ENCODE assay signal across 1 cellular context in the genomic region with DNA sequence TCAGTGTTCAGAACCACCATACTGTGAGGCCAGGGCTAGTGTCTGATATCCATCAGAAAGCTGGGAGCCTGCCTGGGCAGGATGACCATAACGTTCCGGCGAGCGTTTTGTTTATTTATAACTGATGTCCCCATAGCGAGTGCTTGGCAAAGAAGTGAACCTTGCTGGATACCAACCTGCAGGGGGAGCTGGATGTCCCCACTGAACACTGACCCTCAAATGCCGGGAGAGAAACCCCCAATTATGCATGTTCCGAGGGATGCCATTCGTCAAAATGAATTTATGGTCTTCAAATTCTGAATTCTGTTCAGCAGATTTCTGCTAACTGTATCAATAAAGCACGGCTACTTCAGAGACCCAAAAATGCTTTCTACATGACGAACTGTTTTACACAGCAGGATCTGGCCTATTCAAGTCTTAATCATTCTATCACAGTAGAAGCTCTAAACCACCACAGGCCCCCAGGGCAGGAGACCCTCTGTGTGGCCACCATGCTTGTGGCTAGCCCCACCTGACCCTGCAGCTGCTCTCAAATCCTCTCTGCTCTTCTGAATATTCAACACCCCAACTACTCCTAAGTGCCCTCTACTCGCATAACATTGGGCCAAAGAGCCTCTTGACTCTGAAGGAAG.
TF ChIP-seq lines count a peak whose summit lies in the region.

No MANE protein-coding gene starts in this region.

TF ChIP-seq in liver, 16 proteins besides CTCF, POLR2A, EP300 and RAD21 (continued from another document):
- TF ChIP-seq, protein P1, sequence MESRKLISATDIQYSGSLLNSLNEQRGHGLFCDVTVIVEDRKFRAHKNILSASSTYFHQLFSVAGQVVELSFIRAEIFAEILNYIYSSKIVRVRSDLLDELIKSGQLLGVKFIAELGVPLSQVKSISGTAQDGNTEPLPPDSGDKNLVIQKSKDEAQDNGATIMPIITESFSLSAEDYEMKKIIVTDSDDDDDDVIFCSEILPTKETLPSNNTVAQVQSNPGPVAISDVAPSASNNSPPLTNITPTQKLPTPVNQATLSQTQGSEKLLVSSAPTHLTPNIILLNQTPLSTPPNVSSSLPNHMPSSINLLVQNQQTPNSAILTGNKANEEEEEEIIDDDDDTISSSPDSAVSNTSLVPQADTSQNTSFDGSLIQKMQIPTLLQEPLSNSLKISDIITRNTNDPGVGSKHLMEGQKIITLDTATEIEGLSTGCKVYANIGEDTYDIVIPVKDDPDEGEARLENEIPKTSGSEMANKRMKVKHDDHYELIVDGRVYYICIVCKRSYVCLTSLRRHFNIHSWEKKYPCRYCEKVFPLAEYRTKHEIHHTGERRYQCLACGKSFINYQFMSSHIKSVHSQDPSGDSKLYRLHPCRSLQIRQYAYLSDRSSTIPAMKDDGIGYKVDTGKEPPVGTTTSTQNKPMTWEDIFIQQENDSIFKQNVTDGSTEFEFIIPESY (IDR thresholded peaks at IDR 0.05) = no peak
- TF ChIP-seq YY1 (IDR thresholded peaks at IDR 0.05) (peak; percentile 11), JUND (IDR thresholded peaks at IDR 0.05) (peak in 1 of 2 donors; percentile 20), HNF4A (conservative IDR thresholded peaks at IDR 0.05) (peak in 1 of 2 donors; percentile 13), HNF4G (IDR thresholded peaks at IDR 0.05) (peak; percentile 11), NR2F2 (IDR thresholded peaks at IDR 0.05) (no peak), SP1 (IDR thresholded peaks at IDR 0.05) (peak; percentile 53)
